Comparison of ENCODE assay signal across 23 cellular contexts in genomic region chr15:81095690-81096365, GRCh38. TPM values are rescaled to one million over a fixed set of nuclear protein-coding genes. Genes with fewer than 3 reads are reported as not detected.
DNase-seq lines count a peak whose midpoint lies in the region; ATAC-seq, FAIRE-seq and TF ChIP-seq lines count a peak whose summit lies in the region.
"Had no signal": no experiment of that assay in that cellular context is flagged by ENCODE, and none has a peak within 500 bp of the region (broad histone marks: within the 10 kb centered on the region; RNA-seq: fewer than 3 reads in every experiment).

No MANE protein-coding gene starts in this region.

- H3K9me3 ChIP-seq in left ventricle myocardium inferior (replicated peaks) (no peaks in the 10 kb centered on the region), K562 (replicated peaks; ENCODE audit: control insufficient read depth, insufficient read depth, low read depth, low read length) (no peaks in the 10 kb centered on the region), neural progenitor cell (ENCODE audit: low read depth) (no peaks in the 10 kb centered on the region)
- H3K9me3 ChIP-seq: SJCRH30 had no signal

- no peak for TF ChIP-seq POLR2A in K562 (conservative IDR thresholded peaks at IDR 0.05)

- H3K9me1 ChIP-seq in K562 (ENCODE audit: control insufficient read depth, insufficient read depth, low read length): no peaks in the 10 kb centered on the region

- TF ChIP-seq EP300 in K562 (IDR thresholded peaks at IDR 0.05; ENCODE audit: low read length): peak; percentile 86; the same call in 1 of the 2 replicates

- no peaks in the 10 kb centered on the region for H3K4me1 Mint-ChIP-seq in neural progenitor cell
- H3K4me1 Mint-ChIP-seq: IgD-negative memory B cell had no signal

- H3K27ac ChIP-seq in left ventricle myocardium inferior (replicated peaks) (peak overlapping the region; percentile 69), K562 (ENCODE audit: extremely low read depth, low read depth, low read length) (peak overlapping the region; percentile 61), neural progenitor cell (no peak overlapping the region)
- H3K27ac ChIP-seq: 22Rv1, SJCRH30 had no signal

- H3K27me3 ChIP-seq in left ventricle myocardium inferior (ENCODE audit: low read depth): peaks cover 15% of the 10 kb centered on the region
- H3K27me3 ChIP-seq in K562 (ENCODE audit: control insufficient read depth in 2 of 2, insufficient read depth in 2 of 2, low read length in 2 of 2): no peaks in the 10 kb centered on the region
- H3K27me3 ChIP-seq in neural progenitor cell: peaks cover 11% of the 10 kb centered on the region
- H3K27me3 ChIP-seq: SJCRH30 had no signal

- 18% methylated on average over 12 of the region's 12 CpGs for WGBS in K562 (ENCODE audit: insufficient coverage, low coverage, missing lambda C conversion rate)

- H3K4me1 ChIP-seq in left ventricle myocardium inferior (peaks cover 53% of the 10 kb centered on the region), K562 (replicated peaks in 1 of 2; ENCODE audit: control insufficient read depth in 2 of 2, insufficient read depth in 2 of 2, low read length in 2 of 2) (peaks cover 18 to 47% of the 10 kb centered on the region in 2 experiments; a peak in 4 of 5 replicates), neural progenitor cell (no peaks in the 10 kb centered on the region)

- no peak for DNase-seq in left ventricle myocardium inferior
- no peak for DNase-seq in Right ventricle myocardium inferior (ENCODE audit: missing footprints)
- peak; percentile 7 for DNase-seq in SK-MEL-5 (ENCODE audit: low read depth, low spot score)
- peak in 3 of 4 experiments; percentile 23 to 89 (median 72) for DNase-seq in K562 (ENCODE audit: extremely low read depth in 1 of 4, low spot score in 3 of 4)
- DNase-seq in neural progenitor cell (ENCODE audit: low spot score): no peak
- DNase-seq in NCI-H82 treated with DMSO at 0.1 percent for 48 hours (lab: John Stamatoyannopoulos, UW; ENCODE audit: unreplicated experiment): no peak
- no peak for DNase-seq in GM10248 (ENCODE audit: extremely low spot score)
- DNase-seq: C1 segment of cervical spinal cord; CD8-positive, alpha-beta T cell; GOT3; HCEC 1CT; Karpas-422; NCI-H1694 treated with DMSO at 0.1 percent for 48 hours; NCI-H2081 treated with DMSO at 0.1 percent for 48 hours; NCI-H446 treated with DMSO at 0.1 percent for 48 hours; NCI-H526 treated with DMSO at 0.1 percent for 48 hours; SJCRH30 had no signal

- H3K79me2 ChIP-seq in K562 (ENCODE audit: control insufficient read depth, insufficient read depth, low read length) (peaks cover 17% of the 10 kb centered on the region), neural progenitor cell (ENCODE audit: low read depth) (no peaks in the 10 kb centered on the region)

- FAIRE-seq in K562 (lab: Jason Lieb, UNC): peak; percentile 88
- FAIRE-seq: G401.6, GM19239 had no signal

- H3K9me3 Mint-ChIP-seq in neural progenitor cell: peaks cover 3% of the 10 kb centered on the region
- H3K9me3 Mint-ChIP-seq: CD8-positive, alpha-beta T cell; IgD-negative memory B cell had no signal

- H3K9ac ChIP-seq in K562 (ENCODE audit: insufficient read depth in 1 of 2, low read depth in 2 of 2, low read length in 2 of 2): peak overlapping the region in 1 of 2 experiments; percentile 37; a peak in 1 of 4 replicates
- H3K9ac ChIP-seq in neural progenitor cell: no peak overlapping the region

- H3K4me2 ChIP-seq in K562 (ENCODE audit: insufficient read depth, low read length) (peak overlapping the region; percentile 25), neural progenitor cell (no peak overlapping the region)

- no peak for TF ChIP-seq CTCF in left ventricle myocardium inferior (IDR thresholded peaks at IDR 0.05; ENCODE audit: borderline replicate concordance)
- TF ChIP-seq CTCF in K562 (IDR thresholded peaks at IDR 0.05 in 2 of 3, conservative IDR thresholded peaks at IDR 0.05 in 1 of 3; ENCODE audit: insufficient read depth in 2 of 3, low read depth in 1 of 3, low read length in 3 of 3): no peak
- TF ChIP-seq CTCF in neural progenitor cell (IDR thresholded peaks at IDR 0.05): no peak
- no peak for TF ChIP-seq CTCF in GM10248 (IDR thresholded peaks at IDR 0.05; ENCODE audit: control extremely low read depth, extremely low read depth, low read depth, missing control alignments)

- H3F3A ChIP-seq in neural progenitor cell (ENCODE audit: low read depth): no peaks in the 10 kb centered on the region

- no peak for TF ChIP-seq RAD21 in K562 (CRISPR knock-in tag; conservative IDR thresholded peaks at IDR 0.05 in 1 of 2, IDR thresholded peaks at IDR 0.05 in 1 of 2)

- in situ Hi-C loops in SK-MEL-5 (cut with HindIII; ENCODE audit: low pct_unique_long_range_greater_than_20kb, low sequenced_read_pairs): no loop called here
- in situ Hi-C loops in K562 (cut with MboI): no loop called here

- CTCF ChIA-PET in K562 (lab: Yijun Ruan, JAX; ENCODE audit: low intra/inter-chr PET ratio) (no interaction called here), GM10248 (lab: Yijun Ruan, JAX) (interaction anchor here (2.3 to 23.2 kb wide), 2 partner anchors 10 to 168 kb away, joined by 12 to 455 read pairs; no protein-coding TSS in a partner anchor)

- no peaks in the 10 kb centered on the region for H3K36me3 Mint-ChIP-seq in neural progenitor cell
- H3K36me3 Mint-ChIP-seq: CD8-positive, alpha-beta T cell; IgD-negative memory B cell had no signal

- H3K36me3 ChIP-seq in left ventricle myocardium inferior (no peaks in the 10 kb centered on the region), K562 (ENCODE audit: control insufficient read depth, insufficient read depth, low read length) (no peaks in the 10 kb centered on the region), neural progenitor cell (no peaks in the 10 kb centered on the region)
- H3K36me3 ChIP-seq: SJCRH30 had no signal

- no TSS peak for BruUV-seq in K562 (replicated peaks; lab: Mats Ljungman, UMichigan)

- H3K4me3 ChIP-seq in left ventricle myocardium inferior (no peak overlapping the region), K562 (no peak overlapping the region), neural progenitor cell (no peak overlapping the region)
- H3K4me3 ChIP-seq: SJCRH30 had no signal

- intact Hi-C loops in left ventricle myocardium inferior (cut with micrococcal nuclease): loop anchor here (10.0 kb wide), 1 partner anchor 61 kb away; no protein-coding TSS in a partner anchor
- intact Hi-C loops in Right ventricle myocardium inferior (cut with DNase I): no loop called here
- intact Hi-C loops in K562 (cut with micrococcal nuclease): no loop called here

- no peaks in the 10 kb centered on the region for H3K27me3 Mint-ChIP-seq in neural progenitor cell (ENCODE audit: insufficient read depth, low read depth)

- no peaks in the 10 kb centered on the region for H4K20me1 ChIP-seq in K562 (replicated peaks; ENCODE audit: control insufficient read depth, insufficient read depth, low read length)
- no peaks in the 10 kb centered on the region for H4K20me1 ChIP-seq in neural progenitor cell (ENCODE audit: low read depth)

- H3K27ac Mint-ChIP-seq in neural progenitor cell: peak overlapping the region; percentile 55
- H3K27ac Mint-ChIP-seq: CD8-positive, alpha-beta T cell; IgD-negative memory B cell had no signal

- H2AFZ ChIP-seq in K562 (ENCODE audit: low read depth, low read length) (peak overlapping the region; percentile 79), neural progenitor cell (replicated peaks) (no peak overlapping the region)

- POLR2A ChIA-PET in K562 (lab: Yijun Ruan, JAX): interaction anchor here (0.6 to 0.7 kb wide), 3 partner anchors 95 to 1444 kb away, joined by 3 to 4 read pairs (median 3); partner anchors contain the start of genes RPS17 and TLNRD1
- POLR2A ChIA-PET in GM10248 (lab: Yijun Ruan, JAX): no interaction called here

- no peak for ATAC-seq in Right ventricle myocardium inferior
- ATAC-seq in K562: peak; percentile 17
- ATAC-seq in HG03039 (IDR thresholded peaks at IDR 0.05; ENCODE audit: unreplicated experiment): no peak
- ATAC-seq: CD8-positive, alpha-beta T cell had no signal

- H3K4me3 Mint-ChIP-seq in neural progenitor cell: no peak overlapping the region
- H3K4me3 Mint-ChIP-seq: CD8-positive, alpha-beta T cell; IgD-negative memory B cell had no signal

TF ChIP-seq in K562, 482 proteins besides CTCF, POLR2A, EP300 and RAD21 (continues in another document):
- no peak for TF ChIP-seq BDP1 (IDR thresholded peaks at IDR 0.05; ENCODE audit: insufficient read depth, insufficient read length)
- no peak for TF ChIP-seq EHMT2 (IDR thresholded peaks at IDR 0.05)
- TF ChIP-seq ZSCAN29 (IDR thresholded peaks at IDR 0.05): no peak
- peak; percentile 86 for TF ChIP-seq EGR1 (conservative IDR thresholded peaks at IDR 0.05)
- TF ChIP-seq ARID2 (IDR thresholded peaks at IDR 0.05): no peak
- TF ChIP-seq POLR2AphosphoS5 (IDR thresholded peaks at IDR 0.05; ENCODE audit: control insufficient read depth, insufficient read depth, low read depth, low read length): peak; percentile 88; the same call in 1 of the 2 replicates
- no peak for TF ChIP-seq TCF7L2 (IDR thresholded peaks at IDR 0.05; ENCODE audit: low read depth, low read length)
- no peak for TF ChIP-seq ZNF165 (CRISPR knock-in tag; IDR thresholded peaks at IDR 0.05; ENCODE audit: borderline replicate concordance)

RNA-seq across cellular contexts. Expression of gene CFAP161, which starts 38.2 kb away (rescaled TPM):
- total RNA-seq in left ventricle myocardium inferior: 0.91 TPM
- total RNA-seq in Right ventricle myocardium inferior: 0.38 TPM
- total RNA-seq in SK-MEL-5 (2014; rRNA removed; shearing (Covaris generic)): 0.21 and 0.29 TPM in 2 replicates
- 0.17 TPM in 1 of 2 replicates, not detected in the other for polyA plus RNA-seq in SK-MEL-5 (2015; cell fraction: cytosol; rRNA removed)
- 0.37 TPM in 1 of 2 replicates, not detected in the other for polyA plus RNA-seq in SK-MEL-5 (2015; cell fraction: nucleus; rRNA removed)
- total RNA-seq in K562 (2011; cell fraction: chromatin; rRNA removed; ENCODE audit: low replicate concordance): 121 and 131 TPM in 2 replicates
- 46.2 and 49.2 TPM in 2 replicates for total RNA-seq in K562 (2011; cell fraction: nucleolus; rRNA removed)
- total RNA-seq in K562 (2011; cell fraction: nucleoplasm; rRNA removed): 56.2 and 86.6 TPM in 2 replicates
- 32.1 and 52.2 TPM in 2 replicates for total RNA-seq in K562 (2014; rRNA removed)
- 51.7 and 69.6 TPM in 2 replicates for total RNA-seq in K562 (2014; rRNA removed; fragmentation: Illumina TruSeq; extraction: Trizol)
- total RNA-seq in K562 (2015; rRNA removed; fragmentation: Illumina TruSeq; extraction: Trizol): 25.8 and 26.5 TPM in 2 replicates
- 36.3 and 36.5 TPM in 2 replicates for total RNA-seq in K562 (2021)
- 11.4 and 75.6 TPM in 2 replicates for polyA plus RNA-seq in K562 (2011; rRNA removed)
- 5.0 and 28.2 TPM in 2 replicates for polyA plus RNA-seq in K562 (2011; cell fraction: cytosol; rRNA removed)
- 13.9 and 76.2 TPM in 2 replicates for polyA plus RNA-seq in K562 (2011; cell fraction: nucleus; rRNA removed)
- 22.9 and 27.3 TPM in 2 replicates for polyA plus RNA-seq in K562 (2012)
- 76.3 and 78.7 TPM in 2 replicates for polyA plus RNA-seq in K562 (2014; fragmentation: Illumina TruSeq; extraction: Trizol)
- polyA plus RNA-seq in K562 (2014; fragmentation: Nextera tagmentation; extraction: Ambion mirVana): 10 to 100 TPM; 78.3 to 83.3 TPM
- 62.1 and 79.4 TPM in 2 replicates for polyA plus RNA-seq in K562 (2014; rRNA removed)
- polyA minus RNA-seq in K562 (2011; rRNA and poly(A)+ RNA removed): 10.7 and 54.7 TPM in 2 replicates
- 5.2 and 32.8 TPM in 2 replicates for polyA minus RNA-seq in K562 (2011; cell fraction: cytosol; rRNA and poly(A)+ RNA removed)
- 12.0 and 40.0 TPM in 2 replicates for polyA minus RNA-seq in K562 (2011; cell fraction: nucleus; rRNA and poly(A)+ RNA removed)
- total RNA-seq in neural progenitor cell (ENCODE audit: low replicate concordance): 1.9 TPM in 1 of 2 replicates, not detected in the other
- total RNA-seq: CD8-positive, alpha-beta T cell; M059J; SJCRH30 had no signal
- polyA plus RNA-seq: IgD-negative memory B cell had no signal

Comparison
In these comparisons a context has a peak if more than half of its experiments do, and no peak if none do; other contexts are left out.
1. DNase-seq: peak in SK-MEL-5 (single experiment) and K562 (3 of 4); none in left ventricle myocardium inferior (single experiment), Right ventricle myocardium inferior (single experiment), neural progenitor cell (single experiment), NCI-H82 treated with DMSO at 0.1 percent for 48 hours (single experiment) and GM10248 (single experiment).